ENCODE assay signal across 1 cellular context in the genomic region with DNA sequence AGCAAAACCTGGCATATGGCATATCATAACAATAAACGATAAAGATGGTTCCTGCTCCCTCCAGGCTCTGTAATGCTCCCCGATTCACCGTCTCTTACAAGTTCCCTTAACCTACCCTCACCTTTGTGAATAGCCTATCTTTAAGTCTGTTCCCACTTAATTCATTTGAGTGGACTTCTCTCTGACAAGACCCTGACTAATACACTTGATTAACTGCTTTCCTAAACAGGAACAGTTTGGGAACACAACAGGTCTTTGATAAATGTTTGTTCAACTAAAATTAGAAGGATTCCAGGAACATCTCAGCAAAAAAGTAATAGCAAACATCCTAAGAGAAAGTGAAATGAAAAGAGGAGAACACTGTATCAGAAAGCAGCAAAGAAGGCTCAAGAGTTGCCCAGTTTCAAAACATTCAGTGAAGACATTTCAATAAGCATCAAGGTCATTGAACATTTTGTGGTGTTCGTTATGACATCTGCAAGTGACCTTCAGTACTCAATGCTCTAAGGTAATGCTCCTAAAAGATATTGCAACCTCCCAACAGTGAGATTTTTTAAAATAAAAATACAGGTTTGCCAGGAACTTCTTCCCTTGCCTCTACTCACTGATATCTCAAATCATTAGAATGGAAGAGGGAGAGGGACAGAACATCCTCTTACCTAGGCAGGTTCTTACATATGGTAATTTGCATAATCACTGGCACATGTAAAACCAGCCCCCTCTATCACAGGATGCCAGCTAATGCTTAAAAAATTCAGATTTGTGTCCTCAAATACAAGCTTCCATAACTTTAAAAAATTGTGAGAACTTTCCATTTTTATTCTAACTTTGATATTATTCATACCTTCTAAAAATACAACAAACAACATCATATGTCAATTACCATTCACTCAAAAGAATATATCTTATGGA.
TF ChIP-seq lines count a peak whose summit lies in the region.

No MANE protein-coding gene starts in this region.

TF ChIP-seq in SK-N-SH, 30 proteins besides CTCF, POLR2A, EP300 and RAD21 (continued from another document):
- TF ChIP-seq, protein P1, sequence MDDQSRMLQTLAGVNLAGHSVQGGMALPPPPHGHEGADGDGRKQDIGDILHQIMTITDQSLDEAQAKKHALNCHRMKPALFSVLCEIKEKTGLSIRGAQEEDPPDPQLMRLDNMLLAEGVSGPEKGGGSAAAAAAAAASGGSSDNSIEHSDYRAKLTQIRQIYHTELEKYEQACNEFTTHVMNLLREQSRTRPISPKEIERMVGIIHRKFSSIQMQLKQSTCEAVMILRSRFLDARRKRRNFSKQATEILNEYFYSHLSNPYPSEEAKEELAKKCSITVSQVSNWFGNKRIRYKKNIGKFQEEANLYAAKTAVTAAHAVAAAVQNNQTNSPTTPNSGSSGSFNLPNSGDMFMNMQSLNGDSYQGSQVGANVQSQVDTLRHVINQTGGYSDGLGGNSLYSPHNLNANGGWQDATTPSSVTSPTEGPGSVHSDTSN (IDR thresholded peaks at IDR 0.05) = peak; percentile 47
- peak; percentile 3; the same call in 1 of the 2 replicates for TF ChIP-seq FOSL2 (IDR thresholded peaks at IDR 0.05; ENCODE audit: borderline replicate concordance, low read depth)
- no peak for TF ChIP-seq SMC3 (IDR thresholded peaks at IDR 0.05; ENCODE audit: low read depth, low read length)
- no peak for TF ChIP-seq TAF1 (IDR thresholded peaks at IDR 0.05; ENCODE audit: borderline replicate concordance, low read depth, low read length)
- TF ChIP-seq, protein P2, sequence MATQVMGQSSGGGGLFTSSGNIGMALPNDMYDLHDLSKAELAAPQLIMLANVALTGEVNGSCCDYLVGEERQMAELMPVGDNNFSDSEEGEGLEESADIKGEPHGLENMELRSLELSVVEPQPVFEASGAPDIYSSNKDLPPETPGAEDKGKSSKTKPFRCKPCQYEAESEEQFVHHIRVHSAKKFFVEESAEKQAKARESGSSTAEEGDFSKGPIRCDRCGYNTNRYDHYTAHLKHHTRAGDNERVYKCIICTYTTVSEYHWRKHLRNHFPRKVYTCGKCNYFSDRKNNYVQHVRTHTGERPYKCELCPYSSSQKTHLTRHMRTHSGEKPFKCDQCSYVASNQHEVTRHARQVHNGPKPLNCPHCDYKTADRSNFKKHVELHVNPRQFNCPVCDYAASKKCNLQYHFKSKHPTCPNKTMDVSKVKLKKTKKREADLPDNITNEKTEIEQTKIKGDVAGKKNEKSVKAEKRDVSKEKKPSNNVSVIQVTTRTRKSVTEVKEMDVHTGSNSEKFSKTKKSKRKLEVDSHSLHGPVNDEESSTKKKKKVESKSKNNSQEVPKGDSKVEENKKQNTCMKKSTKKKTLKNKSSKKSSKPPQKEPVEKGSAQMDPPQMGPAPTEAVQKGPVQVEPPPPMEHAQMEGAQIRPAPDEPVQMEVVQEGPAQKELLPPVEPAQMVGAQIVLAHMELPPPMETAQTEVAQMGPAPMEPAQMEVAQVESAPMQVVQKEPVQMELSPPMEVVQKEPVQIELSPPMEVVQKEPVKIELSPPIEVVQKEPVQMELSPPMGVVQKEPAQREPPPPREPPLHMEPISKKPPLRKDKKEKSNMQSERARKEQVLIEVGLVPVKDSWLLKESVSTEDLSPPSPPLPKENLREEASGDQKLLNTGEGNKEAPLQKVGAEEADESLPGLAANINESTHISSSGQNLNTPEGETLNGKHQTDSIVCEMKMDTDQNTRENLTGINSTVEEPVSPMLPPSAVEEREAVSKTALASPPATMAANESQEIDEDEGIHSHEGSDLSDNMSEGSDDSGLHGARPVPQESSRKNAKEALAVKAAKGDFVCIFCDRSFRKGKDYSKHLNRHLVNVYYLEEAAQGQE (IDR thresholded peaks at IDR 0.05; ENCODE audit: low read depth, low read length) = no peak
- TF ChIP-seq GATA2 (CRISPR knock-in tag; IDR thresholded peaks at IDR 0.05) = no peak
- no peak for TF ChIP-seq FOXJ3 (CRISPR knock-in tag; IDR thresholded peaks at IDR 0.05)
